In genomic region chr12:96220902-96221301, GRCh38 we compare ENCODE assay signal across 17 cellular contexts. TPM values are rescaled to one million over a fixed set of nuclear protein-coding genes. Genes with fewer than 3 reads are reported as not detected.
DNase-seq lines count a peak whose midpoint lies in the region; ATAC-seq, FAIRE-seq and TF ChIP-seq lines count a peak whose summit lies in the region.
"Had no signal": no experiment of that assay in that cellular context is flagged by ENCODE, and none has a peak within 500 bp of the region (broad histone marks: within the 10 kb centered on the region; RNA-seq: fewer than 3 reads in every experiment).

No MANE protein-coding gene starts in this region.

- H3K36me3 ChIP-seq in endothelial cell of umbilical vein (ENCODE audit: control insufficient read depth in 2 of 2, extremely low read depth in 1 of 2, insufficient read depth in 2 of 2, low read length in 2 of 2) = peaks cover 31 to 35% of the 10 kb centered on the region in 2 experiments
- peaks cover 11 to 51% of the 10 kb centered on the region in 2 experiments for H3K36me3 ChIP-seq in keratinocyte (ENCODE audit: control insufficient read depth in 2 of 2, extremely low read depth in 1 of 2, insufficient read depth in 2 of 2, low read length in 2 of 2)
- H3K36me3 ChIP-seq: WERI-Rb-1 had no signal

- H3K27me3 ChIP-seq in AG04450 (ENCODE audit: control insufficient read depth, insufficient read depth, low read length) (no peaks in the 10 kb centered on the region), endothelial cell of umbilical vein (ENCODE audit: control insufficient read depth in 2 of 2, insufficient read depth in 2 of 2, low read length in 2 of 2) (no peaks in the 10 kb centered on the region), keratinocyte (ENCODE audit: control insufficient read depth, extremely low read depth, insufficient read depth, low read length) (no peaks in the 10 kb centered on the region)

- H3K4me3 ChIP-seq in AG04450 (ENCODE audit: low read depth, low read length) = no peak overlapping the region
- no peak overlapping the region for H3K4me3 ChIP-seq in endothelial cell of umbilical vein (replicated peaks in 1 of 3; ENCODE audit: insufficient read depth in 1 of 3, low read depth in 1 of 3, low read length in 3 of 3)
- no peak overlapping the region for H3K4me3 ChIP-seq in keratinocyte (ENCODE audit: control insufficient read depth in 2 of 3, extremely low read depth in 1 of 3, insufficient read depth in 2 of 3, low read depth in 1 of 3, low read length in 3 of 3)

- H3K4me2 ChIP-seq in endothelial cell of umbilical vein (ENCODE audit: insufficient read depth, low read length) (no peak overlapping the region), keratinocyte (ENCODE audit: control insufficient read depth, extremely low read depth, insufficient read depth, low read depth, low read length) (peak overlapping the region; percentile 58)

- POLR2A ChIA-PET in AG04450 (lab: Yijun Ruan, JAX) = interaction anchor here (0.5 to 2.5 kb wide), 2 partner anchors 10 to 13 kb away, joined by 3 to 9 read pairs; no protein-coding TSS in a partner anchor
- POLR2A ChIA-PET in endothelial cell of umbilical vein (lab: Charles Lee) = interaction anchor here (0.6 to 1.7 kb wide), 2 partner anchors 14 to 79 kb away, joined by 3 to 4 read pairs; no protein-coding TSS in a partner anchor

- H2AFZ ChIP-seq in endothelial cell of umbilical vein (ENCODE audit: low read depth, low read length) = no peak overlapping the region
- no peak overlapping the region for H2AFZ ChIP-seq in keratinocyte (ENCODE audit: control insufficient read depth, low read length)

- dilution Hi-C loops in endothelial cell of umbilical vein (cut with MboI; ENCODE audit: extremely low pct_ligation_motif_present, low sequenced_read_pairs) (no loop called here), keratinocyte (cut with MboI; ENCODE audit: extremely low pct_ligation_motif_present, low sequenced_read_pairs) (no loop called here)

- FAIRE-seq in endothelial cell of umbilical vein (lab: Jason Lieb, UNC) (no peak), keratinocyte (lab: Jason Lieb, UNC) (peak; percentile 87), GM12891 (lab: Jason Lieb, UNC) (no peak), D721Med (lab: Jason Lieb, UNC) (no peak)
- FAIRE-seq: GM12892 had no signal

- intact Hi-C loops in endothelial cell of umbilical vein (cut with micrococcal nuclease) = loop anchor here (10.0 kb wide), 1 partner anchor 586 kb away; no protein-coding TSS in a partner anchor

- no peaks in the 10 kb centered on the region for H3K9me3 ChIP-seq in AG04450 (ENCODE audit: control insufficient read depth, insufficient read depth, low read length)
- H3K9me3 ChIP-seq in endothelial cell of umbilical vein (replicated peaks; ENCODE audit: control insufficient read depth, insufficient read depth, low read length) = no peaks in the 10 kb centered on the region
- H3K9me3 ChIP-seq in keratinocyte (ENCODE audit: control insufficient read depth, low read depth, low read length) = no peaks in the 10 kb centered on the region

- ATAC-seq in HG03139 (IDR thresholded peaks at IDR 0.05; ENCODE audit: unreplicated experiment) = no peak

- H3K9ac ChIP-seq in endothelial cell of umbilical vein (replicated peaks; ENCODE audit: extremely low read depth, insufficient read depth, low read length) (peak overlapping the region; percentile 45), keratinocyte (ENCODE audit: control insufficient read depth, extremely low read depth, insufficient read depth, low read length) (peak overlapping the region; percentile 98)

- BruUV-seq in endothelial cell of umbilical vein (replicated peaks; lab: Mats Ljungman, UMichigan) = no TSS peak

- H3K27ac ChIP-seq in AG04450 (ENCODE audit: low read depth, low read length) = peak overlapping the region; percentile 21
- peak overlapping the region; percentile 90 for H3K27ac ChIP-seq in endothelial cell of umbilical vein (ENCODE audit: insufficient read depth, low read depth, low read length)
- H3K27ac ChIP-seq in keratinocyte (ENCODE audit: control insufficient read depth, insufficient read depth, low read length) = peak overlapping the region; percentile 100

- no peak for TF ChIP-seq POLR2A in endothelial cell of umbilical vein (IDR thresholded peaks at IDR 0.05; ENCODE audit: low read depth, low read length)
- no peak for TF ChIP-seq POLR2A in GM12891 (IDR thresholded peaks at IDR 0.05; ENCODE audit: low read depth, low read length)

- TF ChIP-seq CTCF in AG04450 (IDR thresholded peaks at IDR 0.05; ENCODE audit: low read depth, low read length) = no peak
- no peak for TF ChIP-seq CTCF in endothelial cell of umbilical vein (IDR thresholded peaks at IDR 0.05; ENCODE audit: extremely low read depth in 1 of 2, insufficient read depth in 1 of 2, low read depth in 1 of 2, low read length in 2 of 2)
- no peak for TF ChIP-seq CTCF in keratinocyte (optimal IDR thresholded peaks at IDR 0.05 in 1 of 3, IDR thresholded peaks at IDR 0.05 in 1 of 3, conservative IDR thresholded peaks at IDR 0.05 in 1 of 3; ENCODE audit: extremely low read depth in 1 of 3, insufficient read depth in 2 of 3, low read length in 3 of 3)
- TF ChIP-seq CTCF in D721Med (IDR thresholded peaks at IDR 0.05; ENCODE audit: insufficient read depth, missing control alignments) = no peak

- peaks cover 84% of the 10 kb centered on the region for H3K79me2 ChIP-seq in endothelial cell of umbilical vein (ENCODE audit: control insufficient read depth, insufficient read depth, low read length)
- peaks cover 66% of the 10 kb centered on the region for H3K79me2 ChIP-seq in keratinocyte (ENCODE audit: control insufficient read depth, insufficient read depth, low read length)

- peaks cover 92% of the 10 kb centered on the region for H3K4me1 ChIP-seq in endothelial cell of umbilical vein (ENCODE audit: control insufficient read depth, extremely low read depth, insufficient read depth, low read length)
- peaks cover 66% of the 10 kb centered on the region for H3K4me1 ChIP-seq in keratinocyte (ENCODE audit: control insufficient read depth, extremely low read depth, insufficient read depth, low read length)

- H4K20me1 ChIP-seq in endothelial cell of umbilical vein (replicated peaks; ENCODE audit: control insufficient read depth, extremely low read depth, insufficient read depth, low read length) (no peaks in the 10 kb centered on the region), keratinocyte (ENCODE audit: control insufficient read depth, extremely low read depth, insufficient read depth, low read length) (peaks cover 2% of the 10 kb centered on the region)

- DNase-seq in AG04450 (ENCODE audit: low read depth, low spot score) (no peak), NCI-H446 treated with DMSO at 0.1 percent for 48 hours (lab: John Stamatoyannopoulos, UW) (peak; percentile 84), endothelial cell of umbilical vein (ENCODE audit: low read depth, low spot score) (no peak), keratinocyte (ENCODE audit: low read depth, low spot score) (no peak), GM12891 (ENCODE audit: insufficient read length, low spot score) (no peak), SHP77 (lab: John Stamatoyannopoulos, UW) (no peak), D721Med (ENCODE audit: insufficient read length, low spot score) (no peak)
- DNase-seq: activated naive CD4-positive, alpha-beta T cell treated with Interleukin-2 at 50 U/mL for 16 hours; central memory CD4-positive, alpha-beta T cell; DMS79 treated with DMSO at 0.1 percent for 48 hours; erythroblast; NCI-H1092; occipital lobe; stimulated activated CD4-positive, alpha-beta T cell treated with anti-CD3 and anti-CD28 coated beads, Interleukin-12 subunit alpha, Interleukin-12 subunit beta, amount 100 ng/mL, for 4 hours; WERI-Rb-1 had no signal

- CTCF ChIA-PET in AG04450 (lab: Charles Lee) (interaction anchor here (0.6 to 1.0 kb wide), 6 partner anchors 35 to 296 kb away, joined by 3 to 5 read pairs (median 3); no protein-coding TSS in a partner anchor), endothelial cell of umbilical vein (lab: Charles Lee) (no interaction called here)

- H3K9me1 ChIP-seq in endothelial cell of umbilical vein (replicated peaks; ENCODE audit: control insufficient read depth, extremely low read depth, insufficient read depth, low read length) (no peaks in the 10 kb centered on the region), keratinocyte (ENCODE audit: control insufficient read depth, extremely low read depth, insufficient read depth, low read length) (no peaks in the 10 kb centered on the region)

TF ChIP-seq in endothelial cell of umbilical vein, 7 proteins besides CTCF, POLR2A, EP300 and RAD21 (continues in another document):
- TF ChIP-seq EZH2 (IDR thresholded peaks at IDR 0.05; ENCODE audit: borderline replicate concordance, low read depth, low read length, severe bottlenecking) (no peak), MYC (IDR thresholded peaks at IDR 0.05; ENCODE audit: low read depth, low read length) (no peak)

TF ChIP-seq in GM12891, 5 proteins besides CTCF, POLR2A, EP300 and RAD21:
- TF ChIP-seq TAF1 (IDR thresholded peaks at IDR 0.05; ENCODE audit: low read depth, low read length) (no peak), POU2F2 (IDR thresholded peaks at IDR 0.05; ENCODE audit: low read depth, low read length) (no peak), PAX5 (IDR thresholded peaks at IDR 0.05; ENCODE audit: insufficient read depth, low read length, severe bottlenecking) (no peak)

RNA-seq across cellular contexts. Expression of gene ELK3, which starts 26.7 kb away (rescaled TPM):
- polyA plus RNA-seq in AG04450 (2011; rRNA removed) (26.7 and 31.2 TPM in 2 replicates), endothelial cell of umbilical vein (51.4 and 64.8 TPM in 2 replicates), keratinocyte (14.4 to 47.6 TPM (median 28.2 TPM) in 3 replicates)
- 21.4 and 27.3 TPM in 2 replicates for polyA minus RNA-seq in AG04450 (2011; rRNA and poly(A)+ RNA removed)
- 128 and 132 TPM in 2 replicates for total RNA-seq in endothelial cell of umbilical vein
- polyA plus RNA-seq in endothelial cell of umbilical vein (2011; cell fraction: cytosol; rRNA removed) = 65.6 and 73.3 TPM in 2 replicates
- 55.3 and 57.1 TPM in 2 replicates for polyA plus RNA-seq in endothelial cell of umbilical vein (2011; cell fraction: nucleus; rRNA removed)
- 123 and 151 TPM in 2 replicates for polyA plus RNA-seq in endothelial cell of umbilical vein (2012)
- polyA minus RNA-seq in endothelial cell of umbilical vein (66.8 and 84.1 TPM in 2 replicates), keratinocyte (24.4 to 89.6 TPM (median 26.2 TPM) in 3 replicates)
- 6.1 TPM for polyA minus RNA-seq in endothelial cell of umbilical vein (2011; cell fraction: cytosol; rRNA and poly(A)+ RNA removed)
- 76.7 and 83.6 TPM in 2 replicates for polyA minus RNA-seq in endothelial cell of umbilical vein (2011; cell fraction: nucleus; rRNA and poly(A)+ RNA removed)
- polyA plus RNA-seq in keratinocyte (2011; ENCODE audit: low read depth) = 89.5 TPM
- 26.6 and 31.6 TPM in 2 replicates for polyA plus RNA-seq in keratinocyte (2011; cell fraction: cytosol; rRNA removed)
- 24.7 and 26.1 TPM in 2 replicates for polyA plus RNA-seq in keratinocyte (2011; cell fraction: nucleus; rRNA removed)
- 21.3 and 54.2 TPM in 2 replicates for polyA plus RNA-seq in keratinocyte (2012; ENCODE audit: low replicate concordance)
- polyA minus RNA-seq in keratinocyte (2011; cell fraction: cytosol; rRNA and poly(A)+ RNA removed) = 32.6 TPM
- 14.0 and 17.8 TPM in 2 replicates for polyA minus RNA-seq in keratinocyte (2011; cell fraction: nucleus; rRNA and poly(A)+ RNA removed)
- 0.65 TPM for polyA plus RNA-seq in GM12891 (2012; ENCODE audit: low read depth, missing spikeins)

Comparison
In these comparisons a context has a peak if more than half of its experiments do, and no peak if none do; other contexts are left out.
1. H3K27ac ChIP-seq: peak in every context shown above with its lines; median percentile 100 in keratinocyte; 90 in endothelial cell of umbilical vein; 21 in AG04450.